ENCODE assay signal across 8 cellular contexts in the genomic region with DNA sequence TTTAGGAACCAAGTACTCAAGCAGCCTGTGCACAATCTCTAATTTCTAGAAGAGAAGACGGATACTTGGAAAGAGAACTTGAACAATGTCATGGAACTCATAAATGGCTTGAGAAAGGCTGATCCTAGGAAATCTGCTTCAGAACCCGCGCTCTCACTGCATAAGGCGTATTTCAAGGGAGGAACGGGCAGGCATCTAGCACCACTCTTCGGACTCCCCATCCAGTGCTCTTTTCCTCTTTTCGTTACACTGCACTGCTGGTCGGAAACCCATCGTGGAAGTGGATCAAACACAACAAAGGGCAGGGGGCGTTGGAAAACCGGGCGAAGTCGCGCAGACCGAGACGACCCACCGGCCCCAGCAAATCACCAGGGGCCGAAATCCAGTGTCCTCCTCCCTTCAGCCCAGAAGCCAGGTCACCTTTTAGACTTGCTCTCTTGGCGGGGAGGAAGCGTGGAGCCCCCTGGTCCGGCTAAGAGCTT. TPM values are rescaled to one million over a fixed set of nuclear protein-coding genes. Genes with fewer than 3 reads are reported as not detected.
DNase-seq lines count a peak whose midpoint lies in the region; ATAC-seq and TF ChIP-seq lines count a peak whose summit lies in the region.

No MANE protein-coding gene starts in this region.

- H3K4me1 Mint-ChIP-seq in activated naive CD4-positive, alpha-beta T cell treated with anti-CD3 and anti-CD28 coated beads for 36 hours (ENCODE audit: low read depth), result peaks cover 36% of the 10 kb centered on the region

- peak overlapping the region; percentile 94 for H3K27ac Mint-ChIP-seq in activated naive CD4-positive, alpha-beta T cell treated with anti-CD3 and anti-CD28 coated beads for 36 hours

- H3K27me3 Mint-ChIP-seq in activated naive CD4-positive, alpha-beta T cell treated with anti-CD3 and anti-CD28 coated beads for 36 hours (ENCODE audit: low read depth), result no peaks in the 10 kb centered on the region

- WGBS in gastroesophageal sphincter (ENCODE audit: low coverage in 1 of 2), 2 donors, result 6 to 13% methylated on average over 6 to 19 of the region's 21 CpGs
- 7% methylated on average over 18 of the region's 21 CpGs for WGBS in prostate gland

- TF ChIP-seq POLR2A in gastroesophageal sphincter (IDR thresholded peaks at IDR 0.05), result no peak
- no peak for TF ChIP-seq POLR2A in prostate gland (IDR thresholded peaks at IDR 0.05)

- TF ChIP-seq CTCF in WERI-Rb-1 (IDR thresholded peaks at IDR 0.05; ENCODE audit: low read depth, low read length) (no peak), gastroesophageal sphincter (IDR thresholded peaks at IDR 0.05) (no peak), prostate gland (IDR thresholded peaks at IDR 0.05) (no peak)

- peak overlapping the region; percentile 86 for H3K4me3 Mint-ChIP-seq in activated naive CD4-positive, alpha-beta T cell treated with anti-CD3 and anti-CD28 coated beads for 36 hours

- CTCF ChIA-PET in activated naive CD4-positive, alpha-beta T cell treated with anti-CD3 and anti-CD28 coated beads for 36 hours (lab: Charles Lee), result interaction anchor here (1.5 kb wide), 1 partner anchor 266 kb away, joined by 3 read pairs; no protein-coding TSS in a partner anchor

- peaks cover 2% of the 10 kb centered on the region for H3K9me3 Mint-ChIP-seq in activated naive CD4-positive, alpha-beta T cell treated with anti-CD3 and anti-CD28 coated beads for 36 hours

- H3K9me3 ChIP-seq in WERI-Rb-1 (ENCODE audit: severe bottlenecking) (no peaks in the 10 kb centered on the region), gastroesophageal sphincter (no peaks in the 10 kb centered on the region), prostate gland (no peaks in the 10 kb centered on the region)

- peaks cover 11% of the 10 kb centered on the region for H3K36me3 Mint-ChIP-seq in activated naive CD4-positive, alpha-beta T cell treated with anti-CD3 and anti-CD28 coated beads for 36 hours (ENCODE audit: low read depth)

- no peaks in the 10 kb centered on the region for H3K27me3 ChIP-seq in WERI-Rb-1 (ENCODE audit: insufficient read depth, low read depth, severe bottlenecking)
- H3K27me3 ChIP-seq in gastroesophageal sphincter, result no peaks in the 10 kb centered on the region
- no peaks in the 10 kb centered on the region for H3K27me3 ChIP-seq in prostate gland (replicated peaks; ENCODE audit: insufficient read depth)

- H3K27ac ChIP-seq in WERI-Rb-1 (peak overlapping the region; percentile 91), gastroesophageal sphincter (peak overlapping the region; percentile 76 to 99 (median 98)), prostate gland (peak overlapping the region; percentile 95 to 98)

- intact Hi-C loops in activated naive CD4-positive, alpha-beta T cell treated with anti-CD3 and anti-CD28 coated beads for 36 hours (cut with micrococcal nuclease), result loop anchor here (1.0 to 5.0 kb wide), 4 partner anchors 11 to 1047 kb away; partner anchors contain the start of genes BCL2A1, MESD and MEX3B
- intact Hi-C loops in prostate gland (cut with DNase I), result no loop called here

- peaks cover 0 to 53% (median 21%) of the 10 kb centered on the region in 3 donors for H3K4me1 ChIP-seq in gastroesophageal sphincter
- H3K4me1 ChIP-seq in prostate gland (replicated peaks), result peaks cover 3% of the 10 kb centered on the region

- no peak for ATAC-seq in gastroesophageal sphincter
- ATAC-seq in HG02588 (IDR thresholded peaks at IDR 0.05; ENCODE audit: unreplicated experiment), result no peak

- DNase-seq in activated naive CD4-positive, alpha-beta T cell treated with anti-CD3 and anti-CD28 coated beads for 36 hours, result no peak
- no peak for DNase-seq in activated naive CD4-positive, alpha-beta T cell (lab: John Stamatoyannopoulos, UW)
- no peak for DNase-seq in WERI-Rb-1
- DNase-seq in prostate gland (ENCODE audit: low spot score), result no peak
- DNase-seq in stimulated activated naive CD4-positive, alpha-beta T cell (lab: John Stamatoyannopoulos, UW), result no peak
- DNase-seq in T-helper 9 cell, result no peak

- H3K36me3 ChIP-seq in WERI-Rb-1 (peaks cover 20% of the 10 kb centered on the region), gastroesophageal sphincter (peaks cover 0 to 13% of the 10 kb centered on the region in 2 donors), prostate gland (no peaks in the 10 kb centered on the region)

- no peak for TF ChIP-seq EP300 in gastroesophageal sphincter (IDR thresholded peaks at IDR 0.05)

- H3K4me3 ChIP-seq in WERI-Rb-1 (ENCODE audit: low read depth, low read length) (peak overlapping the region; percentile 83), gastroesophageal sphincter (peak overlapping the region; percentile 59 to 96), prostate gland (peak overlapping the region; percentile 90 to 96)

RNA-seq across cellular contexts. Expression of gene TLNRD1, which starts 0.5 kb away (rescaled TPM):
- 10 to 100 TPM; 15.9 to 16.6 TPM for total RNA-seq in activated naive CD4-positive, alpha-beta T cell treated with anti-CD3 and anti-CD28 coated beads for 36 hours
- 10 to 100 TPM; 17.0 to 31.9 (median 25.9) TPM for total RNA-seq in gastroesophageal sphincter
- total RNA-seq in prostate gland, result 10 to 100 TPM; 19.3 to 25.4 TPM

RNA-seq across cellular contexts. Expression of gene MESD, which starts 10.6 kb away (rescaled TPM):
- total RNA-seq in activated naive CD4-positive, alpha-beta T cell treated with anti-CD3 and anti-CD28 coated beads for 36 hours, result 10 to 100 TPM; 12.5 to 15.1 TPM
- total RNA-seq in gastroesophageal sphincter (10 to 100 TPM; 16.2 to 26.9 (median 20.1) TPM), prostate gland (10 to 100 TPM; 28.0 to 33.9 TPM)
